14 cellular contexts compared by ENCODE assay signal in the genomic region with DNA sequence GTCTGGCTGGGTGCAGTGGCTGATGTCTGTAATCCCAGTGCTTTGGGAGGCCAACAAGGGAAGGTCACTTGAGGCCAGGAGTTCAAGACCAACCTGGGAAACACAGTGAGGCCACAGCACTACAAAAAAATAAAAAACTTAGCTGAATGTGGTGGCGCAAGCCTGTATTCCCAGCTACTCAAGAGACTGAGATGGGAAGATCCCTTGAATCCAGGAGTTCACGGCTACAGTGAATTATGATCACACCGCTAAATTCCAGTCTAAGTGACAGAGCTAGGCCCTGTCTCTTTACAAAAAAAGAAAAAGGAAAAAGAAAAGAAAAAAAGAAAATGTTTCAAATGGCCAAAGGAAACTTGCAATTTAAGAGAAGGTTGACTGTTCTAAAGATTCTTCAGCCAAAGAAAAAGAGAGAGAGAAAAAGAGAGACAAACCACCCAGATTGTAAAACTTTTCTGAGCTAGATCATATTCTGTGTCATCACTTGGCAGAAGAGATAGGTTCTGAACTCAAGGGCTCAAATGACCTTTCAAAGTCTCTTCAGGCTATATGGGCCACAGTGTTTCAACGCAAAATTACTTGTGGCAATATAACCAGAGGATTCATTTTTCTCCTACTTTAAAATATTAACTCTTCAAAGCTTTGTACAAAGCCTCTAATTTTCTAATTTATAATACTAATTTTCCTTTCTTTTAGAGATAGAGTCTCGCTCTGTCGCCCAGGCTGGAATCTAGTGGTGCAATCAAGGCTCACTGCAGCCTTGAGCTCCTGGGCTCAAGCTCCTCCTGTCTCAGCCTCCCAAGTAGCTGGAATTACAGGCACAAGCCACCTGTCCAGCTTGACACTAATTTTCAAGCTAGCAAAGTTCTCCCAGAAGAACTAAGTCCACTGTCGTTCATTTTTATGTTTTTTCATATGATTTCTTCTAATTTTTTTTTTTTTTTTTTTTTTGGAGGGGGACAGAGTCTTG. TPM values are rescaled to one million over a fixed set of nuclear protein-coding genes. Genes with fewer than 3 reads are reported as not detected.
DNase-seq lines count a peak whose midpoint lies in the region; ATAC-seq and TF ChIP-seq lines count a peak whose summit lies in the region.
"Had no signal": no experiment of that assay in that cellular context is flagged by ENCODE, and none has a peak within 500 bp of the region (broad histone marks: within the 10 kb centered on the region; RNA-seq: fewer than 3 reads in every experiment).

No MANE protein-coding gene starts in this region.

- POLR2A ChIA-PET in HEK293T (lab: Yijun Ruan, JAX), result interaction anchor here (0.7 to 2.5 kb wide), 2 partner anchors 21 to 56 kb away, joined by 3 to 6 read pairs; partner anchors contain the start of genes ARID4B and GGPS1

- CTCF ChIA-PET in HEK293T (lab: Yijun Ruan, JAX), result interaction anchor here (0.6 to 0.7 kb wide), 6 partner anchors 13 to 1467 kb away, joined by 3 to 9 read pairs (median 6); partner anchors contain the start of gene ARID4B

- no peak overlapping the region for H3K9ac ChIP-seq in colonic mucosa (ENCODE audit: low read depth in 2 of 2, low read length in 2 of 2)
- H3K9ac ChIP-seq: parathyroid adenoma had no signal

- peaks cover 66% of the 10 kb centered on the region for H3K4me1 Mint-ChIP-seq in activated T-cell treated with anti-CD3 and anti-CD28 coated beads, Interleukin-2, amount 50 U/mL, for 24 hours (ENCODE audit: low read depth)
- peaks cover 67% of the 10 kb centered on the region for H3K4me1 Mint-ChIP-seq in activated T-cell treated with anti-CD3 and anti-CD28 coated beads, Interleukin-2, amount 50 U/mL, for 4 hours (ENCODE audit: low read depth)
- H3K4me1 Mint-ChIP-seq in endothelial cell (ENCODE audit: unreplicated experiment), result peaks cover 4% of the 10 kb centered on the region

- intact Hi-C loops in psoas muscle (cut with DNase I) (no loop called here), colonic mucosa (cut with DNase I) (no loop called here), body of pancreas (cut with DNase I) (no loop called here)

- TF ChIP-seq POLR2A in body of pancreas (IDR thresholded peaks at IDR 0.05), result no peak

- peaks cover 27% of the 10 kb centered on the region for H3K4me1 ChIP-seq in psoas muscle
- no peaks in the 10 kb centered on the region for H3K4me1 ChIP-seq in colonic mucosa
- peaks cover 44% of the 10 kb centered on the region for H3K4me1 ChIP-seq in body of pancreas

- peaks cover 31% of the 10 kb centered on the region for H3K36me3 Mint-ChIP-seq in activated T-cell treated with anti-CD3 and anti-CD28 coated beads, Interleukin-2, amount 50 U/mL, for 24 hours (ENCODE audit: low read depth)
- peaks cover 5% of the 10 kb centered on the region for H3K36me3 Mint-ChIP-seq in activated T-cell treated with anti-CD3 and anti-CD28 coated beads, Interleukin-2, amount 50 U/mL, for 4 hours (ENCODE audit: insufficient read depth)
- no peaks in the 10 kb centered on the region for H3K36me3 Mint-ChIP-seq in endothelial cell (ENCODE audit: low read depth, unreplicated experiment)

- H3K27me3 ChIP-seq in psoas muscle (ENCODE audit: insufficient read depth in 3 of 3, low read length in 2 of 3) (no peaks in the 10 kb centered on the region), colonic mucosa (no peaks in the 10 kb centered on the region), body of pancreas (no peaks in the 10 kb centered on the region)

- no peak for ATAC-seq in activated T-cell treated with anti-CD3 and anti-CD28 coated beads, Interleukin-2, amount 50 U/mL, for 4 hours
- ATAC-seq in psoas muscle, result peak; percentile 60 to 90 (median 74)
- no peak for ATAC-seq in body of pancreas

- TF ChIP-seq CTCF in endothelial cell (IDR thresholded peaks at IDR 0.05; ENCODE audit: unreplicated experiment) (no peak), psoas muscle (IDR thresholded peaks at IDR 0.05) (no peak), colonic mucosa (IDR thresholded peaks at IDR 0.05) (no peak), body of pancreas (IDR thresholded peaks at IDR 0.05) (no peak)

- DNase-seq in activated T-cell treated with anti-CD3 and anti-CD28 coated beads, Interleukin-2, amount 50 U/mL, for 24 hours, result no peak
- no peak for DNase-seq in activated T-cell treated with anti-CD3 and anti-CD28 coated beads, Interleukin-2, amount 50 U/mL, for 4 hours
- DNase-seq in HEK293T (ENCODE audit: extremely low spot score) (no peak), endothelial cell (ENCODE audit: low spot score) (no peak), psoas muscle (no peak), colonic mucosa (no peak), NCI-H2081 (lab: John Stamatoyannopoulos, UW) (no peak), body of pancreas (no peak)
- DNase-seq: H9; hypothalamus; MM.1S; stimulated activated CD4-positive, alpha-beta T cell treated with anti-CD3 and anti-CD28 coated beads, Interleukin-1b, Interleukin-23, amount 100 ng/mL, for 48 hours had no signal

- H3K36me3 ChIP-seq in psoas muscle (ENCODE audit: insufficient read depth in 1 of 2, low read depth in 1 of 2) (no peaks in the 10 kb centered on the region), colonic mucosa (no peaks in the 10 kb centered on the region), body of pancreas (replicated peaks in 1 of 2; ENCODE audit: insufficient read depth in 1 of 2, low read depth in 2 of 2) (no peaks in the 10 kb centered on the region)

- 63 to 67% (median 63%) methylated on average over 7 of the region's 7 CpGs for WGBS in psoas muscle, 3 donors
- WGBS in body of pancreas, 2 donors, result 89 to 94% methylated on average over 7 of the region's 7 CpGs

- H3K27ac Mint-ChIP-seq in activated T-cell treated with anti-CD3 and anti-CD28 coated beads, Interleukin-2, amount 50 U/mL, for 24 hours, result peak overlapping the region; percentile 79
- H3K27ac Mint-ChIP-seq in endothelial cell (ENCODE audit: unreplicated experiment), result peak overlapping the region; percentile 25

- no peaks in the 10 kb centered on the region for H3K9me3 Mint-ChIP-seq in activated T-cell treated with anti-CD3 and anti-CD28 coated beads, Interleukin-2, amount 50 U/mL, for 24 hours
- no peaks in the 10 kb centered on the region for H3K9me3 Mint-ChIP-seq in activated T-cell treated with anti-CD3 and anti-CD28 coated beads, Interleukin-2, amount 50 U/mL, for 4 hours
- H3K9me3 Mint-ChIP-seq in endothelial cell (ENCODE audit: unreplicated experiment), result no peaks in the 10 kb centered on the region

- H3K4me3 Mint-ChIP-seq in activated T-cell treated with anti-CD3 and anti-CD28 coated beads, Interleukin-2, amount 50 U/mL, for 24 hours, result no peak overlapping the region
- no peak overlapping the region for H3K4me3 Mint-ChIP-seq in activated T-cell treated with anti-CD3 and anti-CD28 coated beads, Interleukin-2, amount 50 U/mL, for 4 hours
- no peak overlapping the region for H3K4me3 Mint-ChIP-seq in endothelial cell (ENCODE audit: unreplicated experiment)
- H3K4me3 Mint-ChIP-seq: H9 had no signal

- H3K27me3 Mint-ChIP-seq in activated T-cell treated with anti-CD3 and anti-CD28 coated beads, Interleukin-2, amount 50 U/mL, for 24 hours, result no peaks in the 10 kb centered on the region
- H3K27me3 Mint-ChIP-seq in activated T-cell treated with anti-CD3 and anti-CD28 coated beads, Interleukin-2, amount 50 U/mL, for 4 hours (ENCODE audit: low read depth), result no peaks in the 10 kb centered on the region
- H3K27me3 Mint-ChIP-seq in endothelial cell (ENCODE audit: unreplicated experiment), result no peaks in the 10 kb centered on the region

- no peak overlapping the region for H3K4me3 ChIP-seq in psoas muscle
- H3K4me3 ChIP-seq in colonic mucosa, result no peak overlapping the region
- no peak overlapping the region for H3K4me3 ChIP-seq in body of pancreas

- H3K9me3 ChIP-seq in psoas muscle, result no peaks in the 10 kb centered on the region
- H3K9me3 ChIP-seq in colonic mucosa, result no peaks in the 10 kb centered on the region
- H3K9me3 ChIP-seq in body of pancreas, result no peaks in the 10 kb centered on the region

- H3K27ac ChIP-seq in psoas muscle (no peak overlapping the region), colonic mucosa (no peak overlapping the region), body of pancreas (peak overlapping the region in 1 of 4 donors; percentile 32)
- H3K27ac ChIP-seq: epithelial cell of prostate, parathyroid adenoma had no signal

TF ChIP-seq in HEK293T, 16 proteins besides CTCF, POLR2A, EP300 and RAD21:
- TF ChIP-seq BHLHE40 (IDR thresholded peaks at IDR 0.05; ENCODE audit: borderline replicate concordance) (no peak), ZNF384 (IDR thresholded peaks at IDR 0.05) (0 out of 2 replicates have a peak, but pooled peaks have one; percentile 28)

RNA-seq across cellular contexts. Expression of gene ARID4B, which starts 20.5 kb away (rescaled TPM):
- total RNA-seq in activated T-cell treated with anti-CD3 and anti-CD28 coated beads, Interleukin-2, amount 50 U/mL, for 4 hours, result 10 to 100 TPM; 26.9 to 41.5 (median 36.4) TPM
- total RNA-seq in endothelial cell (ENCODE audit: unreplicated experiment) (48.2 TPM), psoas muscle (10 to 100 TPM; 12.8 to 16.0 (median 14.6) TPM), colonic mucosa (10 to 100 TPM; 27.0 to 31.0 TPM), body of pancreas (10 to 100 TPM; 27.7 to 35.3 TPM)
- polyA plus RNA-seq in psoas muscle, result 10 to 100 TPM in 1 of 3 donors, 1 to 10 TPM in 2; 2.9 to 13.7 (median 8.8) TPM

RNA-seq across cellular contexts. Expression of gene GGPS1, which starts 20.9 kb away (rescaled TPM):
- total RNA-seq in activated T-cell treated with anti-CD3 and anti-CD28 coated beads, Interleukin-2, amount 50 U/mL, for 4 hours, result 10 to 100 TPM; 20.9 to 21.9 (median 21.5) TPM
- total RNA-seq in endothelial cell (ENCODE audit: unreplicated experiment) (40.4 TPM), psoas muscle (10 to 100 TPM; 21.1 to 39.5 (median 28.9) TPM), colonic mucosa (10 to 100 TPM; 26.2 to 38.9 TPM), body of pancreas (10 to 100 TPM; 11.9 to 15.3 TPM)
- polyA plus RNA-seq in psoas muscle, result 10 to 100 TPM; 17.9 to 49.5 (median 34.0) TPM

RNA-seq across cellular contexts. Expression of gene TBCE, which starts 59.8 kb away (rescaled TPM):
- total RNA-seq in activated T-cell treated with anti-CD3 and anti-CD28 coated beads, Interleukin-2, amount 50 U/mL, for 4 hours, result 10 to 100 TPM; 20.4 to 24.7 (median 23.9) TPM
- total RNA-seq in endothelial cell (ENCODE audit: unreplicated experiment) (24.7 TPM), psoas muscle (10 to 100 TPM; 20.6 to 26.8 (median 24.1) TPM), colonic mucosa (10 to 100 TPM; 12.6 to 22.7 TPM), body of pancreas (10 to 100 TPM; 15.0 to 22.1 TPM)
- 10 to 100 TPM; 32.7 to 41.5 (median 34.8) TPM for polyA plus RNA-seq in psoas muscle

Comparison
In these comparisons a context has a peak if more than half of its experiments do, and no peak if none do; other contexts are left out.
1. ATAC-seq: peak in psoas muscle (4 of 4); none in activated T-cell treated with anti-CD3 and anti-CD28 coated beads, Interleukin-2, amount 50 U/mL, for 4 hours (0 of 2) and body of pancreas (single experiment).